In the genomic region with DNA sequence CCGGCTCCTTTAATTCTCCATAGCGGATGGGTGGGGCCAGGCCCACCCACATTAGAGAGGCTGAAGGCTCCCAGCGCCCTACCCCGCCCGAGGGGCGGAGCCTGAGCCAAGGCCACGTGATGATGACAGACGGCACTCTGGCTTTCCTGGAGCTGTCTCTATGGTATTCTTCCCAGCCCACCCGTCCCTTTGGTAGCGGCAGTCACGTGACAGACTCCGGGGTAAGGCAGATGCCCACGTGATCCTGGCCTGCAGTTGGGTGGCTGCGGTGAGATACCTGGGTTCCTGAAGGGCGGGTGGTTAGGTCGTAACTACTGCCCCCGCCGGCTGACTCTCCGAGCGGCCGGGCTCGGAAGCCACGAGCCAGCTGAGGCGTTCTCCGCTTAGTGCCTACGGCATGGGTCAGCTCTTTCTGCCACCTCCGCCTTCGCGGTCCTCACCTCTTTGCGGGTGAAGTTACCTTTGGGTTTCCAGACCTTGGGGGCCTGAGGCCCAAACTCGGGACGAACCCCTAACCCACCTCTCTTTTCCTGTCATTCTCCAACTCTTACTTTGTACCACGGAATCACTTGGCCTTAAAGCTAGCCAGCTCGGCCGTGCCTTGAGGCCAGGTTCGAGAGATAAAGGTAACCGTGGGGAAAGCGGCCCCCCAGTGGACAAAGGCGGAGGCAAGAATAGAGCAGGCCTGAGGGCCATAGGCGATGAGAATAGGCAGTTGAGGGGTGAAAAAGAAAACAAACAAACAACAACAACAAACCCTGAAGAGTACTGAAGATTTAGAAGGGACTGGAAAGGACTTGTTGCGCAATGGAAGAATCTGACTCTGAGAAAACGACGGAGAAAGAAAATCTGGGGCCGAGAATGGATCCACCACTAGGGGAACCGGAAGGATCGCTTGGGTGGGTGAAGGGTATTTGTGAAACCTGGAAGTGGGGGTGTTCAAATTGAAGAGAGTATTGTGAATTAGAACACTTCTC, we compare ENCODE assay signal across 8 cellular contexts. TPM values are rescaled to one million over a fixed set of nuclear protein-coding genes. Genes with fewer than 3 reads are reported as not detected.
DNase-seq lines count a peak whose midpoint lies in the region; ATAC-seq lines count a peak whose summit lies in the region.

A gene with protein sequence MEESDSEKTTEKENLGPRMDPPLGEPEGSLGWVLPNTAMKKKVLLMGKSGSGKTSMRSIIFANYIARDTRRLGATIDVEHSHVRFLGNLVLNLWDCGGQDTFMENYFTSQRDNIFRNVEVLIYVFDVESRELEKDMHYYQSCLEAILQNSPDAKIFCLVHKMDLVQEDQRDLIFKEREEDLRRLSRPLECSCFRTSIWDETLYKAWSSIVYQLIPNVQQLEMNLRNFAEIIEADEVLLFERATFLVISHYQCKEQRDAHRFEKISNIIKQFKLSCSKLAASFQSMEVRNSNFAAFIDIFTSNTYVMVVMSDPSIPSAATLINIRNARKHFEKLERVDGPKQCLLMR (plus strand): TSS at position 229 of the 977 bp plus-strand sequence. CDS start 579 bp downstream, at position 808.

- CTCF ChIA-PET in activated CD4-positive, alpha-beta T cell treated with anti-CD3 and anti-CD28 coated beads, Interleukin-2, amount 10 ng/mL, durations not matched to agents 7 days and 5 days (lab: Charles Lee) = interaction anchor here (0.8 kb wide), 1 partner anchor 11 kb away, joined by 3 read pairs; no protein-coding TSS in a partner anchor

- ATAC-seq in HG03460 (IDR thresholded peaks at IDR 0.05; ENCODE audit: unreplicated experiment) = peak; percentile 98

- no peaks in the 10 kb centered on the region for H4K20me1 ChIP-seq in BLaER1 treated with 17β-estradiol and CSF1 and Interleukin-3, amounts not matched to agents 10 nM and 100 nM

- peak within 1 kb of the TSS; percentile 96 for H3K27ac Mint-ChIP-seq in activated CD4-positive, alpha-beta T cell treated with anti-CD3 and anti-CD28 coated beads, Interleukin-2, amount 10 ng/mL, durations not matched to agents 7 days and 5 days

- H3K9ac ChIP-seq in BLaER1 treated with 17β-estradiol and CSF1 and Interleukin-3, amounts not matched to agents 10 nM and 100 nM = peak within 1 kb of the TSS; percentile 49 to 82 (median 72); a peak in 21 of 22 replicates

- peaks cover 31% of the 10 kb centered on the region for H3K4me1 Mint-ChIP-seq in activated CD4-positive, alpha-beta T cell treated with anti-CD3 and anti-CD28 coated beads, Interleukin-2, amount 10 ng/mL, durations not matched to agents 7 days and 5 days

- POLR2A ChIA-PET in activated CD4-positive, alpha-beta T cell treated with anti-CD3 and anti-CD28 coated beads, Interleukin-2, amount 10 ng/mL, durations not matched to agents 7 days and 5 days (lab: Charles Lee) = interaction anchor here (1.2 kb wide), 1 partner anchor 190 kb away, joined by 5 read pairs; no protein-coding TSS in a partner anchor

- H3K4me1 ChIP-seq in BLaER1 treated with 17β-estradiol and CSF1 and Interleukin-3, amounts not matched to agents 10 nM and 100 nM = peaks cover 0 to 12% (median 2%) of the 10 kb centered on the region in 10 experiments; a peak in 4 of 20 replicates

- peak within 1 kb of the TSS; percentile 58 to 71 (median 62) for H3K4me3 ChIP-seq in BLaER1 treated with 17β-estradiol and CSF1 and Interleukin-3, amounts not matched to agents 10 nM and 100 nM

- H3K27ac ChIP-seq in BLaER1 treated with 17β-estradiol and CSF1 and Interleukin-3, amounts not matched to agents 10 nM and 100 nM = peak within 1 kb of the TSS; percentile 58 to 81 (median 73)

- peaks cover 0 to 23% (median 0%) of the 10 kb centered on the region in 11 experiments; a peak in 3 of 22 replicates for H3K36me3 ChIP-seq in BLaER1 treated with 17β-estradiol and CSF1 and Interleukin-3, amounts not matched to agents 10 nM and 100 nM

- H3K4me2 ChIP-seq in BLaER1 treated with 17β-estradiol and CSF1 and Interleukin-3, amounts not matched to agents 10 nM and 100 nM = peak within 1 kb of the TSS; percentile 35 to 77 (median 56)

- no peaks in the 10 kb centered on the region for H3K27me3 Mint-ChIP-seq in activated CD4-positive, alpha-beta T cell treated with anti-CD3 and anti-CD28 coated beads, Interleukin-2, amount 10 ng/mL, durations not matched to agents 7 days and 5 days

- peaks cover 15% of the 10 kb centered on the region for H3K36me3 Mint-ChIP-seq in activated CD4-positive, alpha-beta T cell treated with anti-CD3 and anti-CD28 coated beads, Interleukin-2, amount 10 ng/mL, durations not matched to agents 7 days and 5 days (ENCODE audit: low read depth)

- peaks cover 13 to 64% (median 34%) of the 10 kb centered on the region in 11 experiments; a peak in 19 of 22 replicates for H3K27me3 ChIP-seq in BLaER1 treated with 17β-estradiol and CSF1 and Interleukin-3, amounts not matched to agents 10 nM and 100 nM

- H3K9me3 Mint-ChIP-seq in activated CD4-positive, alpha-beta T cell treated with anti-CD3 and anti-CD28 coated beads, Interleukin-2, amount 10 ng/mL, durations not matched to agents 7 days and 5 days = no peaks in the 10 kb centered on the region

- peaks cover 6 to 45% (median 28%) of the 10 kb centered on the region in 11 experiments; a peak in 18 of 22 replicates for H3K9me3 ChIP-seq in BLaER1 treated with 17β-estradiol and CSF1 and Interleukin-3, amounts not matched to agents 10 nM and 100 nM (replicated peaks in 1 of 11)

- peak within 1 kb of the TSS; percentile 89 for H3K4me3 Mint-ChIP-seq in activated CD4-positive, alpha-beta T cell treated with anti-CD3 and anti-CD28 coated beads, Interleukin-2, amount 10 ng/mL, durations not matched to agents 7 days and 5 days

- peak; percentile 52 for DNase-seq in GM19240 (ENCODE audit: insufficient read length, low spot score)
- peak; percentile 94 to 97 for DNase-seq in NCI-H526 (lab: John Stamatoyannopoulos, UW)
- peak; percentile 93 for DNase-seq in activated CD4-positive, alpha-beta T cell treated with anti-CD3 and anti-CD28 coated beads, Interleukin-2, amount 10 ng/mL, durations not matched to agents 7 days and 5 days
- peak; percentile 6 for DNase-seq in cortex of kidney (lab: John Stamatoyannopoulos, UW)
- peak; percentile 98 for DNase-seq in left kidney (ENCODE audit: low read depth, low spot score)
- DNase-seq in stimulated activated CD4-positive, alpha-beta T cell treated with anti-CD3 and anti-CD28 coated beads, Interleukin-2, amount 100 ng/mL, for 24 hours = peak; percentile 85 to 88

RNA-seq across cellular contexts. Expression of the gene that starts here (rescaled TPM):
- total RNA-seq in activated CD4-positive, alpha-beta T cell treated with anti-CD3 and anti-CD28 coated beads, Interleukin-2, amount 10 ng/mL, durations not matched to agents 7 days and 5 days = 1 to 10 TPM; 6.6 to 7.3 TPM

Comparison
In these comparisons a context has a peak if more than half of its experiments do, and no peak if none do; other contexts are left out.
1. Peak in every context shown above with its lines: DNase-seq, ATAC-seq, H3K4me3 ChIP-seq and H3K27ac ChIP-seq.
2. DNase-seq: peak in every context shown above with its lines; median percentile 98 in left kidney; 96 in NCI-H526; 93 in activated CD4-positive, alpha-beta T cell treated with anti-CD3 and anti-CD28 coated beads, Interleukin-2, amount 10 ng/mL, durations not matched to agents 7 days and 5 days; 86 in stimulated activated CD4-positive, alpha-beta T cell treated with anti-CD3 and anti-CD28 coated beads, Interleukin-2, amount 100 ng/mL, for 24 hours; 52 in GM19240; 6 in cortex of kidney.